25 cellular contexts compared by ENCODE assay signal in genomic region chr13:33289966-33290365, GRCh38. TPM values are rescaled to one million over a fixed set of nuclear protein-coding genes. Genes with fewer than 3 reads are reported as not detected.
DNase-seq lines count a peak whose midpoint lies in the region; ATAC-seq and TF ChIP-seq lines count a peak whose summit lies in the region.
"Had no signal": no experiment of that assay in that cellular context is flagged by ENCODE, and none has a peak within 500 bp of the region (broad histone marks: within the 10 kb centered on the region; RNA-seq: fewer than 3 reads in every experiment).

No MANE protein-coding gene starts in this region.

- intact Hi-C loops in thyroid gland (cut with DNase I): loop anchor here (10.0 kb wide), 1 partner anchor 55 kb away; no protein-coding TSS in a partner anchor
- intact Hi-C loops in Calu3 (cut with micrococcal nuclease; ENCODE audit: unreplicated experiment): loop anchor here (10.0 kb wide), 1 partner anchor 155 kb away; no protein-coding TSS in a partner anchor

- ATAC-seq in T-cell (replicated peaks in 1 of 4): no peak
- ATAC-seq: activated CD8-positive, alpha-beta T cell treated with anti-CD3 and anti-CD28 coated beads for 36 hours had no signal

- peaks cover 37 to 41% of the 10 kb centered on the region in 2 donors for H3K4me1 ChIP-seq in thyroid gland

- H3K4me3 Mint-ChIP-seq in chondrocyte (ENCODE audit: unreplicated experiment) (no peak overlapping the region), mesothelial cell of epicardium (no peak overlapping the region), T-cell (no peak overlapping the region), Calu3 (ENCODE audit: low read depth, unreplicated experiment) (no peak overlapping the region)
- H3K4me3 Mint-ChIP-seq: activated CD8-positive, alpha-beta T cell treated with anti-CD3 and anti-CD28 coated beads for 36 hours; activated naive CD8-positive, alpha-beta T cell treated with anti-CD3 and anti-CD28 coated beads for 36 hours; neural progenitor cell; T-helper 1 cell treated with Interleukin-12 subunit alpha and Interleukin-12 subunit beta and Interleukin-4 antibody, amounts not matched to agents 30 μg/mL and 1 μg/mL, for 36 hours had no signal

- POLR2A ChIA-PET in T-cell (lab: Charles Lee): no interaction called here

- H3K36me3 ChIP-seq in thyroid gland: no peaks in the 10 kb centered on the region
- H3K36me3 ChIP-seq: neural progenitor cell had no signal

- H3K36me3 Mint-ChIP-seq in chondrocyte (ENCODE audit: low read depth) (peaks cover 3% of the 10 kb centered on the region), mesothelial cell of epicardium (no peaks in the 10 kb centered on the region), T-cell (no peaks in the 10 kb centered on the region), Calu3 (ENCODE audit: insufficient read depth, unreplicated experiment) (peaks cover 13% of the 10 kb centered on the region)
- H3K36me3 Mint-ChIP-seq: activated naive CD8-positive, alpha-beta T cell treated with anti-CD3 and anti-CD28 coated beads for 36 hours; neural progenitor cell had no signal

- no peaks in the 10 kb centered on the region for H3K9me3 Mint-ChIP-seq in chondrocyte (ENCODE audit: low read depth)
- no peaks in the 10 kb centered on the region for H3K9me3 Mint-ChIP-seq in mesothelial cell of epicardium
- peaks cover 0 to 4% (median 0%) of the 10 kb centered on the region in 3 donors for H3K9me3 Mint-ChIP-seq in T-cell
- H3K9me3 Mint-ChIP-seq in Calu3 (ENCODE audit: low read depth, unreplicated experiment): no peaks in the 10 kb centered on the region
- H3K9me3 Mint-ChIP-seq: activated CD8-positive, alpha-beta T cell treated with anti-CD3 and anti-CD28 coated beads for 36 hours; activated naive CD8-positive, alpha-beta T cell treated with anti-CD3 and anti-CD28 coated beads for 36 hours; neural progenitor cell; T-helper 1 cell treated with Interleukin-12 subunit alpha and Interleukin-12 subunit beta and Interleukin-4 antibody, amounts not matched to agents 30 μg/mL and 1 μg/mL, for 36 hours had no signal

- peak overlapping the region; percentile 78 for H3K27ac Mint-ChIP-seq in chondrocyte (ENCODE audit: unreplicated experiment)
- peak overlapping the region; percentile 55 for H3K27ac Mint-ChIP-seq in mesothelial cell of epicardium
- no peak overlapping the region for H3K27ac Mint-ChIP-seq in T-cell
- no peak overlapping the region for H3K27ac Mint-ChIP-seq in Calu3 (ENCODE audit: unreplicated experiment)
- H3K27ac Mint-ChIP-seq: activated CD8-positive, alpha-beta T cell treated with anti-CD3 and anti-CD28 coated beads for 36 hours; activated naive CD8-positive, alpha-beta T cell treated with anti-CD3 and anti-CD28 coated beads for 36 hours; neural progenitor cell; progenitor cell of endocrine pancreas; T-helper 1 cell treated with Interleukin-12 subunit alpha and Interleukin-12 subunit beta and Interleukin-4 antibody, amounts not matched to agents 30 μg/mL and 1 μg/mL, for 36 hours had no signal

- H3K27ac ChIP-seq in thyroid gland: peak overlapping the region; percentile 67 to 73 (median 70)
- H3K27ac ChIP-seq: C4-2B, neural progenitor cell, testis had no signal

- no peaks in the 10 kb centered on the region for H3K27me3 Mint-ChIP-seq in chondrocyte (ENCODE audit: low read depth)
- no peaks in the 10 kb centered on the region for H3K27me3 Mint-ChIP-seq in mesothelial cell of epicardium (ENCODE audit: low read depth)
- H3K27me3 Mint-ChIP-seq in T-cell: peaks cover 43 to 46% of the 10 kb centered on the region in 2 donors
- H3K27me3 Mint-ChIP-seq in Calu3 (ENCODE audit: unreplicated experiment): no peaks in the 10 kb centered on the region

- no peak overlapping the region for H3K4me3 ChIP-seq in thyroid gland (replicated peaks in 1 of 3)
- H3K4me3 ChIP-seq: lung, neural progenitor cell, testis had no signal

- CTCF ChIA-PET in T-cell (lab: Charles Lee): no interaction called here
- CTCF ChIA-PET in Calu3 (lab: Charles Lee): no interaction called here

- no peaks in the 10 kb centered on the region for H3K9me3 ChIP-seq in thyroid gland
- H3K9me3 ChIP-seq: Caco-2, testis had no signal

- TF ChIP-seq CTCF in chondrocyte (IDR thresholded peaks at IDR 0.05) (no peak), mesothelial cell of epicardium (IDR thresholded peaks at IDR 0.05; ENCODE audit: unreplicated experiment) (no peak), thyroid gland (IDR thresholded peaks at IDR 0.05) (no peak), Calu3 (IDR thresholded peaks at IDR 0.05; ENCODE audit: unreplicated experiment) (no peak)

- peaks cover 34% of the 10 kb centered on the region for H3K4me1 Mint-ChIP-seq in chondrocyte (ENCODE audit: low read depth)
- peaks cover 39% of the 10 kb centered on the region for H3K4me1 Mint-ChIP-seq in mesothelial cell of epicardium
- peaks cover 19 to 23% (median 20%) of the 10 kb centered on the region in 3 donors for H3K4me1 Mint-ChIP-seq in T-cell
- H3K4me1 Mint-ChIP-seq in Calu3 (ENCODE audit: low read depth, unreplicated experiment): peaks cover 11% of the 10 kb centered on the region

- peak in 1 of 2 donors; percentile 22 for TF ChIP-seq POLR2A in thyroid gland (IDR thresholded peaks at IDR 0.05)

- BruUV-seq in Calu3 (replicated peaks; lab: Mats Ljungman, UMichigan): no TSS peak

- DNase-seq in EH (ENCODE audit: low read depth) (peak; percentile 55), chondrocyte (ENCODE audit: low spot score) (no peak), mesothelial cell of epicardium (ENCODE audit: low spot score in 2 of 2, unreplicated experiment in 2 of 2) (no peak), thyroid gland (peak; percentile 53 to 55), T-cell (no peak), NCI-H1694 treated with DMSO at 0.1 percent for 48 hours (lab: John Stamatoyannopoulos, UW) (no peak), Calu3 (no peak)
- DNase-seq: activated CD4-positive, CD25-positive, alpha-beta regulatory T cell treated with anti-CD3 and anti-CD28 coated beads, Interleukin-2, amount 50 U/mL, for 72 hours; activated CD8-positive, alpha-beta T cell treated with anti-CD3 and anti-CD28 coated beads for 36 hours; activated effector memory CD4-positive, alpha-beta T cell treated with anti-CD3 and anti-CD28 coated beads, Interleukin-2, amount 50 U/mL, for 16 hours; activated naive CD8-positive, alpha-beta T cell treated with anti-CD3 and anti-CD28 coated beads for 36 hours; Caco-2; DMS79; GF-D8; head of caudate nucleus; KG1; NCI-H1436; NCI-H446 treated with DMSO at 0.1 percent for 48 hours; stimulated activated naive CD4-positive, alpha-beta T cell; testis had no signal

- WGBS in thyroid gland, 2 donors: 27 to 48% methylated on average over 3 of the region's 3 CpGs

- no peaks in the 10 kb centered on the region for H3K27me3 ChIP-seq in thyroid gland
- H3K27me3 ChIP-seq: neural progenitor cell, testis had no signal

RNA-seq across cellular contexts. Expression of gene STARD13, which starts 4.4 kb away (rescaled TPM):
- total RNA-seq in chondrocyte (37.6 to 57.8 TPM (median 41.0 TPM) in 3 replicates), mesothelial cell of epicardium (21.3 to 24.5 TPM (median 23.0 TPM) in 3 replicates), thyroid gland (100 to 1,000 TPM in 1 of 4 donors, 10 to 100 TPM in 3; 52.0 to 114 (median 89.2) TPM), T-cell (under 1 TPM in 3 of 5 donors, not detected in 2; 0.39 to 0.53 (median 0.44) TPM), Calu3 (2022) (8.6 and 11.3 TPM in 2 replicates)
- total RNA-seq: activated CD8-positive, alpha-beta T cell treated with anti-CD3 and anti-CD28 coated beads for 36 hours had no signal

Comparison
In these comparisons a context has a peak if more than half of its experiments do, and no peak if none do; other contexts are left out.
1. DNase-seq: peak in EH (single experiment) and thyroid gland (2 of 2); none in chondrocyte (single experiment), mesothelial cell of epicardium (0 of 2), T-cell (0 of 34), NCI-H1694 treated with DMSO at 0.1 percent for 48 hours (single experiment) and Calu3 (single experiment).
2. H3K27ac Mint-ChIP-seq: peak in chondrocyte (single experiment) and mesothelial cell of epicardium (single experiment); none in T-cell (0 of 2) and Calu3 (single experiment).